Comparison of ENCODE assay signal across 10 cellular contexts in the genomic region with DNA sequence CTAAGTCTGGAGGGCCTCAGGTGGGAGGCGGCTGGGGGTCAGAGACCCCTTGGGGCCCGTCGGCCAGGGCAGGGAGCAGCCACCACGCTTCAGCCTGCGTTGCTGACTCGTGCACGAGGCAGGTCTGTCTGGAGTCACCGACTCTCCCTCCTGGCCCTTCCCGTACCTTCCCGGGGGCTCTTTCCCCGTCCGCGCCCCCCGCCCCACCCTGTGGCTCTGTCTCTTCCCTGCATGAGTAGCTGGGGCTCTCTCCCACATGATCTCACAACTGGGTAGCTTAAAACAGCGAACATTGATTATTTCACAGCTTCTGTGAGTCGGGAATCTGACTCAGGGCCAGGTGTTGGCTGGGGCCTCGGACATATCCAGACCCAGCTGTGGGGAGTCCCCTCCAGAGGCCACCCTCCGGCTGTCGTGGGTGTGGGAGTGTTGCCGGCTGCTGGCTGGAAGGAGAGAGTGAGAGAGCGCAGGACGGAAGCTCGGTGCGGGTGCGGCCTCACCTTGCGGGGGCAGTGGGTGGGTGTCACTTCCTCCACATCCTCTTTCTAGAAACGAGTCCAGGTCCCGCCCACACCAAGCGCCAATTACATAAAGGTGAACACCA. TPM values are rescaled to one million over a fixed set of nuclear protein-coding genes. Genes with fewer than 3 reads are reported as not detected.
A peak's percentile ranks its signal among the peaks of the same experiment; 100 is the strongest.
DNase-seq lines count a peak whose midpoint lies in the region; ATAC-seq lines count a peak whose summit lies in the region.
"Had no signal": no experiment of that assay in that cellular context is flagged by ENCODE, and none has a peak within 500 bp of the region (broad histone marks: within the 10 kb centered on the region; RNA-seq: fewer than 3 reads in every experiment).

No MANE protein-coding gene starts in this region.

- H3K27ac Mint-ChIP-seq in activated naive CD8-positive, alpha-beta T cell: no peak overlapping the region
- peak overlapping the region in 6 of 10 donors; percentile 25 to 86 (median 60) for H3K27ac Mint-ChIP-seq in naive thymus-derived CD8-positive, alpha-beta T cell

- peaks cover 2% of the 10 kb centered on the region for H3K27me3 Mint-ChIP-seq in activated naive CD8-positive, alpha-beta T cell
- peaks cover 0 to 20% (median 17%) of the 10 kb centered on the region in 5 donors for H3K27me3 Mint-ChIP-seq in naive thymus-derived CD8-positive, alpha-beta T cell

- H3K4me3 Mint-ChIP-seq in activated naive CD8-positive, alpha-beta T cell: peak overlapping the region; percentile 76
- H3K4me3 Mint-ChIP-seq in naive thymus-derived CD8-positive, alpha-beta T cell: peak overlapping the region; percentile 67 to 87 (median 82)

- DNase-seq in A172 (ENCODE audit: low spot score) (peak; percentile 76), T-helper 2 cell (peak in 4 of 5 experiments; percentile 13 to 61 (median 47)), pons (ENCODE audit: low spot score) (no peak), mucosa of gallbladder (ENCODE audit: low spot score) (no peak)
- DNase-seq in naive thymus-derived CD8-positive, alpha-beta T cell: peak; percentile 34 to 83 (median 62)
- DNase-seq: NCI-H1092, retina had no signal

- H3K9me3 Mint-ChIP-seq in activated naive CD8-positive, alpha-beta T cell (ENCODE audit: low read depth): no peaks in the 10 kb centered on the region
- peaks cover 0 to 2% (median 0%) of the 10 kb centered on the region in 9 donors for H3K9me3 Mint-ChIP-seq in naive thymus-derived CD8-positive, alpha-beta T cell

- H3K36me3 Mint-ChIP-seq in activated naive CD8-positive, alpha-beta T cell: no peaks in the 10 kb centered on the region
- H3K36me3 Mint-ChIP-seq in naive thymus-derived CD8-positive, alpha-beta T cell: peaks cover 0 to 2% (median 1%) of the 10 kb centered on the region in 3 donors

- ATAC-seq in naive thymus-derived CD8-positive, alpha-beta T cell: peak; percentile 93 to 97
- ATAC-seq in GM18519 (IDR thresholded peaks at IDR 0.05; ENCODE audit: low FRiP score, unreplicated experiment) (no peak), HG03280 (IDR thresholded peaks at IDR 0.05; ENCODE audit: unreplicated experiment) (no peak)

- POLR2A ChIA-PET in naive thymus-derived CD8-positive, alpha-beta T cell (lab: Charles Lee): interaction anchor here (1.0 to 3.0 kb wide), 5 partner anchors 10 to 18 kb away, joined by 3 to 10 read pairs (median 5); a partner anchor contains a TSS

- peaks cover 12% of the 10 kb centered on the region for H3K4me1 Mint-ChIP-seq in activated naive CD8-positive, alpha-beta T cell (ENCODE audit: low read depth)
- peaks cover 7 to 31% (median 19%) of the 10 kb centered on the region in 4 donors for H3K4me1 Mint-ChIP-seq in naive thymus-derived CD8-positive, alpha-beta T cell

RNA-seq across cellular contexts. Expression of a gene that starts 17.3 kb away (rescaled TPM):
- total RNA-seq in A172 (2014; rRNA removed; shearing (Covaris generic)): 0.95 and 2.0 TPM in 2 replicates
- total RNA-seq in naive thymus-derived CD8-positive, alpha-beta T cell: not detected
- not detected for polyA plus RNA-seq in naive thymus-derived CD8-positive, alpha-beta T cell
- total RNA-seq in mucosa of gallbladder: 77.4 TPM

Comparison
In these comparisons a context has a peak if more than half of its experiments do, and no peak if none do; other contexts are left out.
1. DNase-seq: peak in A172 (single experiment), T-helper 2 cell (4 of 5) and naive thymus-derived CD8-positive, alpha-beta T cell (10 of 10); none in pons (single experiment) and mucosa of gallbladder (single experiment).
2. ATAC-seq: peak in naive thymus-derived CD8-positive, alpha-beta T cell (2 of 2); none in GM18519 (single experiment) and HG03280 (single experiment).
3. RNA of a gene that starts 17.3 kb away (total RNA-seq): 77.4 TPM in mucosa of gallbladder (single experiment); 0.95 to 2.0 TPM in A172 and not detected in naive thymus-derived CD8-positive, alpha-beta T cell; every median in the first group is over 10 times any median in the second.